Comparison of ENCODE assay signal across 20 cellular contexts in the genomic region with DNA sequence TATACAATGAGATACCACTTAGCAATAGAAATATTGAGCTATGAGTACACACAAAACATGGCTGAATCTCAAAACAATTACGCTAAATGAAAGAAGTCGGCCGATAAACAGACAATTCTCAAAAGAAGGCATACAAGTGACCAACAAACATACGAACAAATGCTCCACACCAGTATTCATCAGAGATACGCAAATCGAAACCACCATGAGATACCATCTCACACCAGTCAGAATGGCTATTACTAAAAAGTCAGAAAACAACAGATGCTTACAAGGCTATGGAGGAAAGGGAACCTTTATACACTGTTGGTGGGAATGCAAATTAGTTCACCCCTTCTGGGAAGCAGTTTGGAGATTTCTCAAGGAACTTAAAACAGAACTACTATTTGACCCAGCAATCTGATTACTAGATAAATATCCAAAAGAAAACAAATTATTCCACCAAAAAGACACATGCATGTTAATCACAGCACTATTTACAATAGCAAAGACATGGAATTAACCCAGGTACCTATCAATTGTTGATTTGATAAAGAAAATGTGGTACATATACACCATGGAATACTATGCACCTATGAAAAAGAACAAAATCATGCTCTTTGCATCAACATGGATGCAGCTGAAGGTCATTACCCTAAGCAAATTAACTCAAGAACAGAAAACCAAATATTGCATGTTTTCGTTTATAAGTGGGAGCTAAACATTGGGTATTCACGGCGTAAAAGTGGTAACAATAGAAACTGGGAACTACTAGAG.
DNase-seq lines count a peak whose midpoint lies in the region; ATAC-seq, FAIRE-seq and TF ChIP-seq lines count a peak whose summit lies in the region.
"Had no signal": no experiment of that assay in that cellular context is flagged by ENCODE, and none has a peak within 500 bp of the region (broad histone marks: within the 10 kb centered on the region; RNA-seq: fewer than 3 reads in every experiment).

No MANE protein-coding gene starts in this region.

- DNase-seq in SK-N-SH = no peak
- DNase-seq in WTC11 (ENCODE audit: low spot score) = no peak
- no peak for DNase-seq in H1 (ENCODE audit: low read depth in 1 of 2, low spot score in 2 of 2)
- DNase-seq in activated naive CD4-positive, alpha-beta T cell treated with Interleukin-2 at 50 U/mL for 16 hours = no peak
- DNase-seq in H54 (ENCODE audit: insufficient read length, low spot score) = no peak
- DNase-seq: Caco-2; CD4-positive, CD25-positive, alpha-beta regulatory T cell; CD8-positive, alpha-beta T cell; DMS 273 treated with DMSO at 0.1 percent for 48 hours; DMS79; EL; GDM1 had no signal

- peaks cover 17% of the 10 kb centered on the region for H3K36me3 Mint-ChIP-seq in WTC11
- H3K36me3 Mint-ChIP-seq: CD4-positive, CD25-positive, alpha-beta regulatory T cell; CD8-positive, alpha-beta T cell had no signal

- H3K9me3 Mint-ChIP-seq in WTC11 = peaks cover 45% of the 10 kb centered on the region

- no peaks in the 10 kb centered on the region for H4K20me1 ChIP-seq in SK-N-SH (ENCODE audit: insufficient read depth)
- no peaks in the 10 kb centered on the region for H4K20me1 ChIP-seq in H1 (replicated peaks in 1 of 2; ENCODE audit: control insufficient read depth in 1 of 2, insufficient read depth in 2 of 2, low read length in 2 of 2)
- H4K20me1 ChIP-seq: BLaER1 had no signal

- no peaks in the 10 kb centered on the region for H3K9me2 ChIP-seq in SK-N-SH

- TF ChIP-seq POLR2A in H1 (IDR thresholded peaks at IDR 0.05; ENCODE audit: control extremely low read depth in 1 of 2, low read depth in 2 of 2, low read length in 2 of 2) (no peak), H54 (IDR thresholded peaks at IDR 0.05; ENCODE audit: low read depth, low read length) (no peak)

- H3K27me3 ChIP-seq in SK-N-SH (ENCODE audit: insufficient read depth) (no peaks in the 10 kb centered on the region), H1 (replicated peaks in 1 of 4; ENCODE audit: control insufficient read depth in 3 of 4, extremely low read depth in 1 of 4, insufficient read depth in 3 of 4, low read length in 3 of 4) (no peaks in the 10 kb centered on the region)
- H3K27me3 ChIP-seq: BLaER1 had no signal

- H3K27ac Mint-ChIP-seq in WTC11 = no peak overlapping the region
- H3K27ac Mint-ChIP-seq: B cell; CD4-positive, CD25-positive, alpha-beta regulatory T cell; CD8-positive, alpha-beta T cell had no signal

- H3K18ac ChIP-seq in H1 (ENCODE audit: extremely low read depth, low read length) = no peak overlapping the region

- TF ChIP-seq RAD21 in SK-N-SH (IDR thresholded peaks at IDR 0.05; ENCODE audit: low read length) (no peak), H1 (IDR thresholded peaks at IDR 0.05 in 1 of 2, conservative IDR thresholded peaks at IDR 0.05 in 1 of 2; ENCODE audit: low read depth in 2 of 2, low read length in 2 of 2) (no peak)

- no peak overlapping the region for H2BK15ac ChIP-seq in H1 (ENCODE audit: low read length)

- H3K9me3 ChIP-seq in SK-N-SH (no peaks in the 10 kb centered on the region), H1 (ENCODE audit: insufficient read depth in 2 of 2, low read depth in 1 of 2, low read length in 1 of 2) (peaks cover 4 to 5% of the 10 kb centered on the region in 2 experiments; a peak in 2 of 4 replicates)
- H3K9me3 ChIP-seq: HAP-1 had no signal

- no peaks in the 10 kb centered on the region for H3K79me1 ChIP-seq in H1 (ENCODE audit: low read depth, low read length)

- FAIRE-seq in H1 (lab: Jason Lieb, UNC) (no peak), H54 (lab: Jason Lieb, UNC) (no peak)
- FAIRE-seq: A204.1, GM12878 had no signal

- no peak overlapping the region for H4K5ac ChIP-seq in H1 (ENCODE audit: insufficient read length, low read depth, low read length)

- no peak overlapping the region for H2AK5ac ChIP-seq in H1 (ENCODE audit: low read depth, low read length)

- H3K4me1 Mint-ChIP-seq in WTC11 = no peaks in the 10 kb centered on the region
- H3K4me1 Mint-ChIP-seq: B cell; CD4-positive, CD25-positive, alpha-beta regulatory T cell had no signal

- H3F3A ChIP-seq in SK-N-SH (replicated peaks; ENCODE audit: insufficient read depth) = no peaks in the 10 kb centered on the region

- H3K27ac ChIP-seq in SK-N-SH (ENCODE audit: low read depth in 2 of 2, low read length in 1 of 2) (no peak overlapping the region), H1 (ENCODE audit: low read depth, low read length) (no peak overlapping the region)
- H3K27ac ChIP-seq: 22Rv1, BLaER1, C4-2B had no signal

- no peak overlapping the region for H2BK120ac ChIP-seq in H1 (replicated peaks; ENCODE audit: low read depth, low read length)

- CTCF ChIA-PET in SK-N-SH (lab: Yijun Ruan, JAX) = interaction anchor here (0.6 to 2.4 kb wide), 3 partner anchors 12 to 262 kb away, joined by 3 to 6 read pairs (median 6); no protein-coding TSS in a partner anchor
- CTCF ChIA-PET in WTC11 (lab: Charles Lee) = interaction anchor here (2.1 kb wide), 1 partner anchor 34 kb away, joined by 7 read pairs; no protein-coding TSS in a partner anchor
- CTCF ChIA-PET in H1 (lab: Charles Lee; ENCODE audit: partially characterized antibody) = interaction anchor here (1.1 to 1.2 kb wide), 3 partner anchors 11 to 151 kb away, joined by 3 read pairs; no protein-coding TSS in a partner anchor

- no peak overlapping the region for H4K91ac ChIP-seq in H1 (replicated peaks; ENCODE audit: insufficient read length, low read length)

- peaks cover 8% of the 10 kb centered on the region; the same call in 1 of the 2 replicates for H3K27me3 Mint-ChIP-seq in WTC11 (ENCODE audit: low read depth)

- no peaks in the 10 kb centered on the region for H3K4me1 ChIP-seq in SK-N-SH (ENCODE audit: control insufficient read depth in 1 of 2, insufficient read depth in 2 of 2, low read depth in 1 of 2, low read length in 1 of 2)
- no peaks in the 10 kb centered on the region for H3K4me1 ChIP-seq in H1 (replicated peaks in 1 of 4; ENCODE audit: control insufficient read depth in 3 of 4, insufficient read depth in 4 of 4, low read length in 3 of 4)
- H3K4me1 ChIP-seq: BLaER1, Caco-2, HAP-1 had no signal

- no peaks in the 10 kb centered on the region for H3K79me2 ChIP-seq in SK-N-SH (ENCODE audit: insufficient read depth)
- H3K79me2 ChIP-seq in H1 (ENCODE audit: control insufficient read depth in 1 of 2, insufficient read depth in 2 of 2, low read length in 2 of 2) = no peaks in the 10 kb centered on the region

- no peak overlapping the region for H3K4ac ChIP-seq in H1 (replicated peaks; ENCODE audit: insufficient read length, low read depth, low read length)

- H2BK12ac ChIP-seq in H1 (ENCODE audit: low read depth, low read length) = no peak overlapping the region

- H2BK20ac ChIP-seq in H1 (ENCODE audit: low read length) = no peak overlapping the region

- TF ChIP-seq EP300 in SK-N-SH (IDR thresholded peaks at IDR 0.05; ENCODE audit: borderline replicate concordance in 1 of 2, low read depth in 1 of 2, low read length in 1 of 2) = no peak
- TF ChIP-seq EP300 in H1 (IDR thresholded peaks at IDR 0.05; ENCODE audit: borderline replicate concordance in 1 of 2, low read depth in 2 of 2, low read length in 2 of 2) = no peak

- WGBS in SK-N-SH (ENCODE audit: low lambda C conversion rate) = 88% methylated on average over 9 of the region's 9 CpGs
- WGBS in H1 (ENCODE audit: extremely low coverage in 1 of 2, insufficient coverage in 1 of 2, insufficient read length in 1 of 2, insufficient replicate concordance in 2 of 2, low coverage in 1 of 2, low lambda C conversion rate in 2 of 2, missing lambda C conversion rate in 1 of 2), 2 experiments = 91% methylated on average over 9 of the region's 9 CpGs; no CpG with 5 or more reads in 1 of the 2 experiments

- H3K14ac ChIP-seq in H1 (ENCODE audit: insufficient read length) = no peak overlapping the region

- ATAC-seq in SK-N-SH treated with all-trans-retinoic acid at 6 μM for 48 hours (no peak), WTC11 (no peak)
- ATAC-seq: CD8-positive, alpha-beta T cell had no signal

- H3K36me3 ChIP-seq in SK-N-SH (replicated peaks in 1 of 2; ENCODE audit: control insufficient read depth in 1 of 2, insufficient read depth in 2 of 2, low read length in 1 of 2) (no peaks in the 10 kb centered on the region), H1 (ENCODE audit: control insufficient read depth in 2 of 4, insufficient read depth in 4 of 4, low read length in 3 of 4) (no peaks in the 10 kb centered on the region)
- H3K36me3 ChIP-seq: BLaER1, HAP-1 had no signal

- H3K4me2 ChIP-seq in SK-N-SH (no peak overlapping the region), H1 (ENCODE audit: insufficient read depth in 1 of 2, low read depth in 2 of 2, low read length in 2 of 2) (no peak overlapping the region)
- H3K4me2 ChIP-seq: BLaER1 had no signal

- H2AFZ ChIP-seq in SK-N-SH (ENCODE audit: low read depth) (no peak overlapping the region), H1 (ENCODE audit: low read length) (no peak overlapping the region)

- no peak overlapping the region for H3K23ac ChIP-seq in H1 (ENCODE audit: insufficient read length)

- no peak overlapping the region for H4K8ac ChIP-seq in H1 (ENCODE audit: extremely low read depth, insufficient read depth, low read length)

- H3K23me2 ChIP-seq in H1 (ENCODE audit: low read depth, low read length) = no peaks in the 10 kb centered on the region

- H3K56ac ChIP-seq in H1 (replicated peaks; ENCODE audit: insufficient read length, low read depth, low read length) = no peak overlapping the region

- no peak overlapping the region for H3K4me3 Mint-ChIP-seq in WTC11
- H3K4me3 Mint-ChIP-seq: B cell; CD4-positive, CD25-positive, alpha-beta regulatory T cell; CD8-positive, alpha-beta T cell had no signal

- H2BK5ac ChIP-seq in H1 (ENCODE audit: low read depth, low read length) = no peak overlapping the region

- H3K9ac ChIP-seq in SK-N-SH (no peak overlapping the region), H1 (replicated peaks in 1 of 4; ENCODE audit: extremely low read depth in 1 of 4, low read depth in 3 of 4, low read length in 3 of 4) (no peak overlapping the region)
- H3K9ac ChIP-seq: BLaER1 had no signal

- TF ChIP-seq CTCF in SK-N-SH (IDR thresholded peaks at IDR 0.05) (no peak), WTC11 (IDR thresholded peaks at IDR 0.05) (no peak), H1 (IDR thresholded peaks at IDR 0.05; ENCODE audit: control extremely low read depth in 1 of 3, insufficient read depth in 1 of 3, low read depth in 1 of 3, low read length in 3 of 3) (no peak)

- POLR2A ChIA-PET in SK-N-SH (lab: Yijun Ruan, JAX) = no interaction called here
- POLR2A ChIA-PET in WTC11 (lab: Charles Lee) = interaction anchor here (0.7 kb wide), 1 partner anchor 64 kb away, joined by 3 read pairs; no protein-coding TSS in a partner anchor
- POLR2A ChIA-PET in H1 (lab: Charles Lee; ENCODE audit: partially characterized antibody) = no interaction called here

- no peak overlapping the region for H3K4me3 ChIP-seq in SK-N-SH (ENCODE audit: low read depth in 2 of 2, low read length in 1 of 2)
- no peak overlapping the region for H3K4me3 ChIP-seq in H1 (ENCODE audit: extremely low read depth in 1 of 4, insufficient read depth in 2 of 4, low read depth in 3 of 4, low read length in 4 of 4)
- H3K4me3 ChIP-seq: BLaER1, GM12878, HAP-1 had no signal

TF ChIP-seq in SK-N-SH, 30 proteins besides CTCF, POLR2A, EP300 and RAD21 (continues in another document):
- no peak for TF ChIP-seq YY1 (IDR thresholded peaks at IDR 0.05; ENCODE audit: low read depth)
